In genomic region chr2:29561241-29562027, GRCh38 we compare ENCODE assay signal across 16 cellular contexts.
DNase-seq lines count a peak whose midpoint lies in the region; ATAC-seq and TF ChIP-seq lines count a peak whose summit lies in the region.
"Had no signal": no experiment of that assay in that cellular context is flagged by ENCODE, and none has a peak within 500 bp of the region (broad histone marks: within the 10 kb centered on the region; RNA-seq: fewer than 3 reads in every experiment).

No MANE protein-coding gene starts in this region.

- H3K27me3 Mint-ChIP-seq in osteocyte (ENCODE audit: unreplicated experiment): no peaks in the 10 kb centered on the region

- H3K4me1 Mint-ChIP-seq in osteocyte (ENCODE audit: unreplicated experiment): no peaks in the 10 kb centered on the region
- H3K4me1 Mint-ChIP-seq: H9 had no signal

- no peak for TF ChIP-seq RAD21 in SK-N-SH (IDR thresholded peaks at IDR 0.05; ENCODE audit: low read length)

- H3K4me3 Mint-ChIP-seq in osteocyte (ENCODE audit: unreplicated experiment): no peak overlapping the region
- H3K4me3 Mint-ChIP-seq: H9 had no signal

- WGBS in SK-N-SH (ENCODE audit: low lambda C conversion rate): 54% methylated on average over 8 of the region's 8 CpGs

- no peaks in the 10 kb centered on the region for H3K9me3 Mint-ChIP-seq in osteocyte (ENCODE audit: unreplicated experiment)
- H3K9me3 Mint-ChIP-seq: H9 had no signal

- TF ChIP-seq EP300 in SK-N-SH (IDR thresholded peaks at IDR 0.05; ENCODE audit: borderline replicate concordance in 1 of 2, low read depth in 1 of 2, low read length in 1 of 2): peak in 1 of 2 experiments; percentile 32; a peak in 1 of 4 replicates

- H3K9me2 ChIP-seq in SK-N-SH: no peaks in the 10 kb centered on the region

- DNase-seq in SK-N-SH: no peak
- peak; percentile 58 for DNase-seq in NCI-H446 treated with DMSO at 0.1 percent for 48 hours (lab: John Stamatoyannopoulos, UW)
- peak; percentile 37 for DNase-seq in adipocyte (ENCODE audit: low read depth)
- DNase-seq in osteocyte (ENCODE audit: extremely low spot score, unreplicated experiment): peak; percentile 63
- DNase-seq in H7: no peak
- DNase-seq in NCI-H526 treated with DMSO at 0.1 percent for 48 hours (lab: John Stamatoyannopoulos, UW): no peak
- no peak for DNase-seq in inferior parietal cortex (ENCODE audit: extremely low spot score)
- DNase-seq: DMS153, H9, Karpas-422, NCI-H1436, NCI-H2029, NCI-H2171, NCI-H510A treated with DMSO at 0.1 percent for 48 hours, SJCRH30 had no signal

- no peak for ATAC-seq in SK-N-SH treated with all-trans-retinoic acid at 6 μM for 48 hours

- peak overlapping the region in 1 of 2 experiments; percentile 100; a peak in 2 of 4 replicates for H3K27ac ChIP-seq in SK-N-SH (ENCODE audit: low read depth in 2 of 2, low read length in 1 of 2)
- H3K27ac ChIP-seq: SJCRH30 had no signal

- H3K27me3 ChIP-seq in SK-N-SH (ENCODE audit: insufficient read depth) (peaks cover 4% of the 10 kb centered on the region; the same call in 1 of the 2 replicates), adipocyte (replicated peaks; ENCODE audit: control insufficient read depth, insufficient read depth, low read length) (no peaks in the 10 kb centered on the region), H7 (ENCODE audit: control insufficient read depth, insufficient read depth, low read length) (no peaks in the 10 kb centered on the region)
- H3K27me3 ChIP-seq: SJCRH30 had no signal

- no peaks in the 10 kb centered on the region for H3K36me3 Mint-ChIP-seq in osteocyte (ENCODE audit: unreplicated experiment)

- H3K4me1 ChIP-seq in SK-N-SH (ENCODE audit: control insufficient read depth in 1 of 2, insufficient read depth in 2 of 2, low read depth in 1 of 2, low read length in 1 of 2): peaks cover 0 to 56% of the 10 kb centered on the region in 2 experiments; a peak in 2 of 4 replicates
- peaks cover 7% of the 10 kb centered on the region for H3K4me1 ChIP-seq in adipocyte (ENCODE audit: control insufficient read depth, insufficient read depth, low read length)

- no peak overlapping the region for H2AFZ ChIP-seq in SK-N-SH (ENCODE audit: low read depth)

- H3K79me2 ChIP-seq in SK-N-SH (ENCODE audit: insufficient read depth): no peaks in the 10 kb centered on the region

- POLR2A ChIA-PET in SK-N-SH (lab: Yijun Ruan, JAX): interaction anchor here (1.0 to 1.4 kb wide), 3 partner anchors 14 to 52 kb away, joined by 3 to 5 read pairs (median 4); no protein-coding TSS in a partner anchor

- no peaks in the 10 kb centered on the region for H3F3A ChIP-seq in SK-N-SH (replicated peaks; ENCODE audit: insufficient read depth)

- no peak overlapping the region for H3K27ac Mint-ChIP-seq in osteocyte (ENCODE audit: unreplicated experiment)

- H3K4me2 ChIP-seq in SK-N-SH: no peak overlapping the region

- H3K36me3 ChIP-seq in SK-N-SH (replicated peaks in 1 of 2; ENCODE audit: control insufficient read depth in 1 of 2, insufficient read depth in 2 of 2, low read length in 1 of 2): no peaks in the 10 kb centered on the region
- no peaks in the 10 kb centered on the region for H3K36me3 ChIP-seq in adipocyte (ENCODE audit: control insufficient read depth, insufficient read depth, low read length, severe bottlenecking)
- H3K36me3 ChIP-seq in H7 (replicated peaks; ENCODE audit: control insufficient read depth, insufficient read depth, low read length): no peaks in the 10 kb centered on the region
- H3K36me3 ChIP-seq: SJCRH30 had no signal

- CTCF ChIA-PET in SK-N-SH (lab: Yijun Ruan, JAX): interaction anchor here (1.1 to 2.8 kb wide), 4 partner anchors 11 to 252 kb away, joined by 3 to 8 read pairs (median 6); no protein-coding TSS in a partner anchor

- H3K4me3 ChIP-seq in SK-N-SH (ENCODE audit: low read depth in 2 of 2, low read length in 1 of 2) (no peak overlapping the region), adipocyte (ENCODE audit: low read length) (no peak overlapping the region), H7 (ENCODE audit: insufficient read depth, low read depth, low read length) (no peak overlapping the region)
- H3K4me3 ChIP-seq: SJCRH30 had no signal

- no peaks in the 10 kb centered on the region for H3K9me3 ChIP-seq in SK-N-SH
- no peaks in the 10 kb centered on the region for H3K9me3 ChIP-seq in adipocyte (ENCODE audit: control insufficient read depth, low read length)
- H3K9me3 ChIP-seq: SJCRH30 had no signal

- H3K9ac ChIP-seq in SK-N-SH: no peak overlapping the region
- no peak overlapping the region for H3K9ac ChIP-seq in adipocyte (ENCODE audit: low read length)

- H4K20me1 ChIP-seq in SK-N-SH (ENCODE audit: insufficient read depth): no peaks in the 10 kb centered on the region

- TF ChIP-seq CTCF in SK-N-SH (IDR thresholded peaks at IDR 0.05) (no peak), osteocyte (IDR thresholded peaks at IDR 0.05) (no peak)

TF ChIP-seq in SK-N-SH, 30 proteins besides CTCF, POLR2A, EP300 and RAD21:
- TF ChIP-seq RCOR1 (IDR thresholded peaks at IDR 0.05; ENCODE audit: low read length) (peak; percentile 18; the same call in 1 of the 2 replicates), JUND (IDR thresholded peaks at IDR 0.05) (no peak), MXI1 (IDR thresholded peaks at IDR 0.05; ENCODE audit: low read depth, low read length) (0 out of 2 replicates have a peak, but pooled peaks have one; percentile 18), USF1 (IDR thresholded peaks at IDR 0.05; ENCODE audit: borderline replicate concordance, low read depth) (no peak)

TF ChIP-seq in SK-N-SH treated with all-trans-retinoic acid at 6 μM for 48 hours, 23 proteins besides CTCF, POLR2A, EP300 and RAD21 (continues in another document):
- no peak for TF ChIP-seq PPARA (CRISPR knock-in tag; IDR thresholded peaks at IDR 0.05; ENCODE audit: borderline replicate concordance)
- TF ChIP-seq ZNF8 (CRISPR knock-in tag; IDR thresholded peaks at IDR 0.05): no peak
- no peak for TF ChIP-seq PATZ1 (CRISPR knock-in tag; IDR thresholded peaks at IDR 0.05; ENCODE audit: borderline replicate concordance)
- TF ChIP-seq OSR1 (CRISPR knock-in tag; IDR thresholded peaks at IDR 0.05): no peak
- no peak for TF ChIP-seq SNAI2 (CRISPR knock-in tag; IDR thresholded peaks at IDR 0.05)
- no peak for TF ChIP-seq POU6F1 (CRISPR knock-in tag; IDR thresholded peaks at IDR 0.05; ENCODE audit: borderline replicate concordance, low read depth)
- no peak for TF ChIP-seq ZC3H10 (CRISPR knock-in tag; IDR thresholded peaks at IDR 0.05)
- TF ChIP-seq CREB5 (CRISPR knock-in tag; IDR thresholded peaks at IDR 0.05; ENCODE audit: low read depth): no peak
- no peak for TF ChIP-seq BACH2 (CRISPR knock-in tag; IDR thresholded peaks at IDR 0.05; ENCODE audit: borderline replicate concordance)
- TF ChIP-seq ZNF565 (CRISPR knock-in tag; conservative IDR thresholded peaks at IDR 0.05; ENCODE audit: low read depth): no peak
- no peak for TF ChIP-seq ISL1 (CRISPR knock-in tag; IDR thresholded peaks at IDR 0.05)
- no peak for TF ChIP-seq ZFP30 (CRISPR knock-in tag; IDR thresholded peaks at IDR 0.05)
- no peak for TF ChIP-seq TCF4 (CRISPR knock-in tag; IDR thresholded peaks at IDR 0.05; ENCODE audit: borderline replicate concordance)
- TF ChIP-seq ZNF70 (CRISPR knock-in tag; IDR thresholded peaks at IDR 0.05): no peak

Comparison
In these comparisons a context has a peak if more than half of its experiments do, and no peak if none do; other contexts are left out.
1. DNase-seq: peak in NCI-H446 treated with DMSO at 0.1 percent for 48 hours (single experiment), adipocyte (single experiment) and osteocyte (single experiment); none in SK-N-SH (single experiment), H7 (single experiment), NCI-H526 treated with DMSO at 0.1 percent for 48 hours (single experiment) and inferior parietal cortex (single experiment).